Comparison of ENCODE assay signal across 1 cellular context in genomic region chr9:125425176-125425897, GRCh38.
TF ChIP-seq lines count a peak whose summit lies in the region.

No MANE protein-coding gene starts in this region.

TF ChIP-seq in SK-N-SH, 30 proteins besides CTCF, POLR2A, EP300 and RAD21 (continued from another document):
- TF ChIP-seq REST (IDR thresholded peaks at IDR 0.05; ENCODE audit: low read depth, low read length) = no peak
- TF ChIP-seq RXRA (IDR thresholded peaks at IDR 0.05; ENCODE audit: borderline replicate concordance, low read depth) = no peak
- TF ChIP-seq ZBTB33 (IDR thresholded peaks at IDR 0.05; ENCODE audit: borderline replicate concordance, low read depth) = no peak
- no peak for TF ChIP-seq SMC3 (IDR thresholded peaks at IDR 0.05; ENCODE audit: low read depth, low read length)
TF ChIP-seq in SK-N-SH: peak in this region for 0.
